In the genomic region with DNA sequence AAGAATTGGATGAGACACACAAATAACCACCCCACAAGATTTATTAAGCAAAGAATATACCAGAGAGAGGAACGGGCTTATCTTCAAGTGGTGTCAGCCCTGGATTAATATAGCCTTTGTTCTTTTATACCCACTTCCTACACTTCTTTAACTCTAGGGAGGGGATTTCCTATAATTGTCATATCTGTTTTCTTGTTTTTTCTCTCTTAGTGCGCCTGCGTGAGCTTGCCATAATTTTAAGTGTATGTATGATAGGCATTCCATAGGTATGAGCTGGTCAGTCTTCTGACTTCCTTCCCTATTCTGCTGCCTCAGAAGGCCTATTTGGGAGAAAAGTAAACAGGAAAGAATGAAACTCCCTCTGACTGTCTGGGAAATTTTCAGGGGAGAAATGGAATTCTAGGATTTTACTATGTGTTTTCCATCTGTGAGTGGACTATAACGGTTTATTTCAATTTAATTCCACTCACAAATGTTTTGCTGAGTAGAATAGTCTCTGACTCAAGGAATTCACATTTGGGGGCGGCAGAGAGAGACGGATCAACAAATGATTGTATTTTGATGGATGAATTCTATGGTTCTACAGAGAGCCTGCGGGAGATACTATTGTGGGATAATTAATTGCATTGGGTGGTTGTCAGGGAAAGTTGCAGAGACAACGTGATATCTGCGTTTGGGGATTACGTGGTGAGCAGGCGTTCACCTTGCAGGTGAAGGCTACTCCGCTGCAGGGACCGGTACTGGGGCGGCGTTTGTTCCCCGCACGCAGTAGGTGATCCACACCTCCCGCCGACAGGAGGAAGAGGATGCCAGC, we compare ENCODE assay signal across 8 cellular contexts. TPM values are rescaled to one million over a fixed set of nuclear protein-coding genes. Genes with fewer than 3 reads are reported as not detected.
A peak's percentile ranks its signal among the peaks of the same experiment; 100 is the strongest.
DNase-seq lines count a peak whose midpoint lies in the region; ATAC-seq, FAIRE-seq and TF ChIP-seq lines count a peak whose summit lies in the region.

No MANE protein-coding gene starts in this region.

- peaks cover 11 to 19% of the 10 kb centered on the region in 2 donors for H3K4me1 ChIP-seq in muscle layer of duodenum (ENCODE audit: control insufficient read depth in 1 of 2, insufficient read depth in 2 of 2, low read length in 2 of 2)
- peaks cover 9 to 33% of the 10 kb centered on the region in 2 donors for H3K4me1 ChIP-seq in thoracic aorta (ENCODE audit: control insufficient read depth in 1 of 2, low read depth in 2 of 2)

- ATAC-seq in GM18870 (IDR thresholded peaks at IDR 0.05; ENCODE audit: unreplicated experiment) (peak; percentile 33), WTC11 (no peak), thoracic aorta (ENCODE audit: insufficient number of reproducible peaks, low FRiP score, low read depth) (peak; percentile 24)
- peak; percentile 48 for ATAC-seq in effector memory CD8-positive, alpha-beta T cell (replicated peaks)

- POLR2A ChIA-PET in WTC11 (lab: Charles Lee), result interaction anchor here (0.6 to 1.4 kb wide), 4 partner anchors 101 to 815 kb away, joined by 3 to 6 read pairs (median 4); a partner anchor contains a TSS

- DNase-seq in ACHN, result peak; percentile 69
- DNase-seq in HTR-8/SVneo (ENCODE audit: insufficient read length, low spot score), result peak; percentile 59
- no peak for DNase-seq in WTC11 (ENCODE audit: low spot score)
- DNase-seq in effector memory CD8-positive, alpha-beta T cell, result peak; percentile 22 to 35 (median 29)
- no peak for DNase-seq in thoracic aorta (ENCODE audit: low spot score)
- no peak for DNase-seq in NCI-H524 (lab: John Stamatoyannopoulos, UW)

- CTCF ChIA-PET in WTC11 (lab: Charles Lee), result interaction anchor here (0.5 to 2.1 kb wide), 37 partner anchors 9 to 1221 kb away, joined by 3 to 25 read pairs (median 5); a partner anchor contains a TSS

- peaks cover 0 to 5% of the 10 kb centered on the region in 2 donors for H3K36me3 ChIP-seq in muscle layer of duodenum (ENCODE audit: control insufficient read depth in 1 of 2, insufficient read depth in 2 of 2, low read length in 2 of 2)
- H3K36me3 ChIP-seq in thoracic aorta, result no peaks in the 10 kb centered on the region

- H3K27ac Mint-ChIP-seq in WTC11, result peak overlapping the region; percentile 14; the same call in 1 of the 2 replicates
- H3K27ac Mint-ChIP-seq in effector memory CD8-positive, alpha-beta T cell, result peak overlapping the region; percentile 93

- H3K27me3 ChIP-seq in muscle layer of duodenum (ENCODE audit: low read depth, low read length) (no peaks in the 10 kb centered on the region), thoracic aorta (replicated peaks; ENCODE audit: insufficient read depth) (no peaks in the 10 kb centered on the region)

- peaks cover 5% of the 10 kb centered on the region; the same call in 1 of the 2 replicates for H3K36me3 Mint-ChIP-seq in WTC11
- peaks cover 18% of the 10 kb centered on the region for H3K36me3 Mint-ChIP-seq in effector memory CD8-positive, alpha-beta T cell (ENCODE audit: insufficient read depth)

- in situ Hi-C loops in ACHN (cut with HindIII; ENCODE audit: low pct_ligation_motif_present, low pct_unique_long_range_greater_than_20kb, low sequenced_read_pairs), result no loop called here

- FAIRE-seq in HTR-8/SVneo (lab: Jason Lieb, UNC), result no peak

- no peaks in the 10 kb centered on the region for H3K9me3 ChIP-seq in muscle layer of duodenum (ENCODE audit: control insufficient read depth in 1 of 2, low read length in 2 of 2)
- H3K9me3 ChIP-seq in thoracic aorta, result no peaks in the 10 kb centered on the region

- H3K27ac ChIP-seq in muscle layer of duodenum (ENCODE audit: low read length), result peak overlapping the region; percentile 87
- H3K27ac ChIP-seq in thoracic aorta, result peak overlapping the region; percentile 79 to 90

- peak overlapping the region; percentile 85 for H3K4me3 Mint-ChIP-seq in WTC11
- peak overlapping the region; percentile 88 to 91 for H3K4me3 Mint-ChIP-seq in effector memory CD8-positive, alpha-beta T cell

- H3K4me3 ChIP-seq in muscle layer of duodenum (ENCODE audit: low read depth in 1 of 2, low read length in 2 of 2), result peak overlapping the region; percentile 69 to 89
- H3K4me3 ChIP-seq in thoracic aorta, result peak overlapping the region; percentile 90

- H3K27me3 Mint-ChIP-seq in WTC11 (ENCODE audit: low read depth), result no peaks in the 10 kb centered on the region
- H3K27me3 Mint-ChIP-seq in effector memory CD8-positive, alpha-beta T cell, result peaks cover 0 to 14% of the 10 kb centered on the region in 2 donors

- TF ChIP-seq CTCF in WTC11 (IDR thresholded peaks at IDR 0.05), result no peak
- TF ChIP-seq CTCF in thoracic aorta (IDR thresholded peaks at IDR 0.05), result no peak

- H3K4me1 Mint-ChIP-seq in WTC11, result peaks cover 37% of the 10 kb centered on the region
- peaks cover 22 to 28% of the 10 kb centered on the region in 2 donors for H3K4me1 Mint-ChIP-seq in effector memory CD8-positive, alpha-beta T cell (ENCODE audit: low read depth in 2 of 2)

- 0 out of 2 replicates have a peak, but pooled peaks cover 4% of the 10 kb centered on the region for H3K9me3 Mint-ChIP-seq in WTC11
- no peaks in the 10 kb centered on the region for H3K9me3 Mint-ChIP-seq in effector memory CD8-positive, alpha-beta T cell

TF ChIP-seq in WTC11, 78 proteins besides CTCF, POLR2A, EP300 and RAD21:
- TF ChIP-seq NFE2L1 (CRISPR knock-in tag; IDR thresholded peaks at IDR 0.05) (peak; percentile 7), ZNF423 (CRISPR knock-in tag; IDR thresholded peaks at IDR 0.05) (peak; percentile 73)
- TF ChIP-seq, protein P1, sequence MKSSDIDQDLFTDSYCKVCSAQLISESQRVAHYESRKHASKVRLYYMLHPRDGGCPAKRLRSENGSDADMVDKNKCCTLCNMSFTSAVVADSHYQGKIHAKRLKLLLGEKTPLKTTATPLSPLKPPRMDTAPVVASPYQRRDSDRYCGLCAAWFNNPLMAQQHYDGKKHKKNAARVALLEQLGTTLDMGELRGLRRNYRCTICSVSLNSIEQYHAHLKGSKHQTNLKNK (CRISPR knock-in tag; IDR thresholded peaks at IDR 0.05), result no peak

RNA-seq across cellular contexts. Expression of a gene that starts 0.6 kb away (rescaled TPM):
- total RNA-seq in WTC11 (2021), result 11.3 to 13.6 TPM (median 12.9 TPM) in 3 replicates
- 10 to 100 TPM in 1 of 2 donors, 1 to 10 TPM in 1; 5.3 to 12.2 TPM for total RNA-seq in thoracic aorta

Comparison
In these comparisons a context has a peak if more than half of its experiments do, and no peak if none do; other contexts are left out.
1. DNase-seq: peak in ACHN (single experiment), HTR-8/SVneo (single experiment) and effector memory CD8-positive, alpha-beta T cell (3 of 3); none in WTC11 (single experiment), thoracic aorta (single experiment) and NCI-H524 (0 of 2).